8 cellular contexts compared by ENCODE assay signal in the genomic region with DNA sequence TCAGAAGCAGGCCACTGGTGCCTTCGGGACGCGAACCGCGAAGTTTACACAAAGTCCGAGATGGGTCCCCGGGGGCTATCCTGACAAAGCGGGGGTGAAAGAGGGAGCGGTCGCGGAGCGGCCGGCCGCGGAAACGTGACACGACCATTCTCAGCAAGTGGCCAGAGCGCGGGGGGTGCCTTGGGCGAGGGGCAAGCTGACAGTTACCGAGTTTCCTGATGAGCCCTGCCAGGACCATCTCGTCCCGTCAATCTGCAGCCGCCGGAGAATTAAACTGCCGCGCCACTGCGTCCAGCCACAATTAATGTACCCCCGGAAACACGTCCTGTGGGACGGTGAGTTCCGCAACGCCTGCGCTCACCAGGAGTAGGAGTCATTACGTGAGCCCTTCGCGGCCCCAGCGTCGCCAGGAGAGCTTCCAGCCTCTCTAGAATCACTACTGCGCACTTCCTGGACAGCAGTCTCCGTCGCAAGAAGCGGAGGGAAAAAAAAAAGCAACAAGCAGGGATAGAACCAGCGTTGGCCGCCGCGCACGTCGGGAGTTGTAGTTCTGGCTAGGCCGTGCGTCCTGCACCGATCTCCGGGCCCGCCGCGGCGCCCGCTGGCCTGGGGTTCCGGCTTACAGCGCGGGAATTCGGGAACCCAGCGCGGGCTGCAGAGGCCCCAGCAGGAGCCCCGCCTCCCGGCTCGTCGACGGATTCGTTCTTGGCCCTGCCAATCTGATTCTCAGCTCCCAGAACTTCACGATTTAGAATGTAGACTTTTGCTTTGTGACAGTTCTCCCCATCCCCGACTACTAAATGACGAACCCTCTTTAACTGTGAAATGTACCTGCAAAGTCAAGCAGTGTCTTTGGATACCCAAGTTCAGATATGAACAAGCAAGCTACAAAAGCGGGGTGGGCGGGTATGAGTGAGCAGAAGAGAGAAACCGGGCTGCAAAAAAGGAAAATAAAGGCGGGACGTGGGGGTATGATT. TPM values are rescaled to one million over a fixed set of nuclear protein-coding genes. Genes with fewer than 3 reads are reported as not detected.
A peak's percentile ranks its signal among the peaks of the same experiment; 100 is the strongest.
DNase-seq lines count a peak whose midpoint lies in the region; ATAC-seq and TF ChIP-seq lines count a peak whose summit lies in the region.

A gene with protein sequence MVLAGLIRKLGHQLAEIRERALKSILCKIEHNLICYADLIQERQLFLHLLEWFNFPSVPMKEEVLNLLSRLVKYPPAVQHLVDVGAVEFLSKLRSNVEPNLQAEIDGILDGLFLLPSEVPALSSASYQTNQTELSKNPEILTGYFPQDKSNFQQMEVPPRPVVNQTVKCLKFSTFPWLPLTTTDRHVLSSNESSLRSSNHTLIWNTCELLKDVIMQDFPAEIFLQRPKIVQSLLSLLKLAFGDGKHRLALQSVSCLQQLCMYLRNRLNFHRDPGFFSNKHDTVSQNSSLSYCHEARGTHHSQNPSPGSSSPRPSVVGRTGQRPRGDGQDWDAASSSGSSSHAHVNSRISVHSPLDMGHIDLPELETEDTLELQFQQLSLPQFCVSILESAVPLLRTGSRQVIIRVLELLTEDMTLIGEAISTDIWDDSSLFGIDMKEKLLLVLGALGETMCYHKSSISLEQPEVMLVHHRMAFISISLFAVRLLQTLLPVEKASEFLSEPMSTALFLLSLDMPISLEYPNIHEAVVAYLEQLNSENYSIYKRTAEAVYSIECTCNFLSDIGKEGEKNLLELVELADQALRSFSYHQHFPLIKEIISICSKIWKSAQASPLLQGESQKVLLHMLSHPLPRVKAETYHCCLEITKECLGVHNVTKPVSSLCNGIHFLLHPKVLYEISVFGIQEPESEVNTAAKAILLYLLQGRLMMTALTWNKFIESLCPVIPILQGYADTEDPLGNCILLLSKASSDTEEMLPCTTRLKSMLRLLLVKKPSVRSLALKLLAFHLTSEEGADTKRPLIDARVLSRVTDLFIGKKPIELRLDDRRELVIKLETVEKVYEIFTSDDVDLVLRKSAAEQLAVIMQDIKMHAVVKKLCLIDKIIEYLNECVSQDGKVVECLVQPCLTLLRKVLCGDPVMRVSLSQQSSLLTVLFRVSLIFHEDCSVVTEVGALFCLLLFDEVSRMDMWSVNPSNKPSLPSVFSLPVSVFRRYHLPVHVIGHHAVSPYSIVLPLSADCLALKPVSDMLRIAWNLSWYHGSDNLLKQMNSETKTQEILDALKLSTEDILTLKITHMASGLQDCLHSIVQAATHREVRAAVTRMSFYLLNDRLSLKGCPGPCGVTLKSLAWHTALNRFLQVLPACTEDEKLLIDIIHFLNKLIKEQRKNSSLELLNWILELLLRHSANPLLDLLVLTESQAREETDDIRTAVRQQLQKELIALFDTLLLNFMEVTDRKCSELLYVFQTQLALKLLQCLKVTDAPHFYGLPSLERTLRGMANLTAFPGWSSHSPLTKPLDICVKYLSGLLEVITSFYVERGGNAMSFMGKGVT (N-terminal part only) (minus strand): TSS at position 267 of the 977 bp plus-strand sequence. CDS start 29 bp downstream, at position 238.

- H3K4me1 ChIP-seq in KMS-11 (ENCODE audit: low read depth, poor library complexity, severe bottlenecking): peaks cover 68% of the 10 kb centered on the region
- H3K4me1 ChIP-seq in Peyer's patch: peaks cover 0 to 10% (median 1%) of the 10 kb centered on the region in 4 donors
- peaks cover 0 to 18% of the 10 kb centered on the region in 2 donors for H3K4me1 ChIP-seq in muscle layer of duodenum (ENCODE audit: control insufficient read depth in 1 of 2, insufficient read depth in 2 of 2, low read length in 2 of 2)

- H2AFZ ChIP-seq in KMS-11 (ENCODE audit: low read depth): peak within 1 kb of the TSS; percentile 96

- no peak for TF ChIP-seq CTCF in KMS-11 (conservative IDR thresholded peaks at IDR 0.05; ENCODE audit: low read depth, low read length)
- peak in 2 of 6 experiments; percentile 14 for TF ChIP-seq CTCF in Peyer's patch (IDR thresholded peaks at IDR 0.05)

- peaks cover 39% of the 10 kb centered on the region for H3K79me2 ChIP-seq in KMS-11 (ENCODE audit: insufficient read depth, low read depth)

- DNase-seq in DMS53 (lab: John Stamatoyannopoulos, UW) (peak; percentile 99), Peyer's patch (peak; percentile 88 to 96 (median 94))
- DNase-seq in activated T-cell treated with anti-CD3 and anti-CD28 coated beads, Interleukin-2, amount 50 U/mL, for 48 hours: peak; percentile 95 to 96
- DNase-seq in stimulated activated CD8-positive, alpha-beta memory T cell treated with anti-CD3 and anti-CD28 coated beads, Interleukin-7, amount 100 ng/mL, for 4 hours (ENCODE audit: low read depth in 2 of 2): peak; percentile 78 to 86

- peak within 1 kb of the TSS; percentile 92 for H3K9ac ChIP-seq in KMS-11

- H4K20me1 ChIP-seq in KMS-11 (ENCODE audit: insufficient read depth): no peaks in the 10 kb centered on the region

- TF ChIP-seq POLR2A in Peyer's patch (IDR thresholded peaks at IDR 0.05): peak in 1 of 2 donors; percentile 33

- peak; percentile 98 for ATAC-seq in GM21737 (IDR thresholded peaks at IDR 0.05; ENCODE audit: unreplicated experiment)
- ATAC-seq in esophagus mucosa: peak; percentile 99

- peak within 1 kb of the TSS; percentile 94 for H3K27ac ChIP-seq in KMS-11
- H3K27ac ChIP-seq in Peyer's patch: peak within 1 kb of the TSS; percentile 87 to 95 (median 92)
- peak within 1 kb of the TSS; percentile 92 for H3K27ac ChIP-seq in muscle layer of duodenum (ENCODE audit: low read length)

- H3K36me3 ChIP-seq in KMS-11 (ENCODE audit: insufficient read depth) (peaks cover 15% of the 10 kb centered on the region; the same call in 1 of the 2 replicates), Peyer's patch (no peaks in the 10 kb centered on the region), muscle layer of duodenum (ENCODE audit: control insufficient read depth in 1 of 2, insufficient read depth in 2 of 2, low read length in 2 of 2) (peaks cover 3 to 4% of the 10 kb centered on the region in 2 donors)

- H3K9me3 ChIP-seq in Peyer's patch: no peaks in the 10 kb centered on the region
- no peaks in the 10 kb centered on the region for H3K9me3 ChIP-seq in muscle layer of duodenum (ENCODE audit: control insufficient read depth in 1 of 2, low read length in 2 of 2)

- H3K27me3 ChIP-seq in KMS-11 (ENCODE audit: insufficient read depth, low read depth): no peaks in the 10 kb centered on the region
- H3K27me3 ChIP-seq in Peyer's patch: no peaks in the 10 kb centered on the region
- H3K27me3 ChIP-seq in muscle layer of duodenum (ENCODE audit: low read depth, low read length): no peaks in the 10 kb centered on the region

- peak within 1 kb of the TSS; percentile 72 for H3K4me2 ChIP-seq in KMS-11

- H3K4me3 ChIP-seq in KMS-11 (IDR thresholded peaks at IDR 0.05; ENCODE audit: insufficient read depth, low read depth, low read length) (no peak within 1 kb of the TSS), Peyer's patch (peak within 1 kb of the TSS; percentile 62 to 84 (median 77)), muscle layer of duodenum (ENCODE audit: low read depth in 1 of 2, low read length in 2 of 2) (peak within 1 kb of the TSS; percentile 84 to 94)

RNA-seq across cellular contexts. Expression of the gene that starts here (rescaled TPM):
- total RNA-seq in Peyer's patch (10 to 100 TPM; 15.3 to 28.1 (median 22.2) TPM), esophagus mucosa (7.8 TPM)
